Comparison of ENCODE assay signal across 10 cellular contexts in the genomic region with DNA sequence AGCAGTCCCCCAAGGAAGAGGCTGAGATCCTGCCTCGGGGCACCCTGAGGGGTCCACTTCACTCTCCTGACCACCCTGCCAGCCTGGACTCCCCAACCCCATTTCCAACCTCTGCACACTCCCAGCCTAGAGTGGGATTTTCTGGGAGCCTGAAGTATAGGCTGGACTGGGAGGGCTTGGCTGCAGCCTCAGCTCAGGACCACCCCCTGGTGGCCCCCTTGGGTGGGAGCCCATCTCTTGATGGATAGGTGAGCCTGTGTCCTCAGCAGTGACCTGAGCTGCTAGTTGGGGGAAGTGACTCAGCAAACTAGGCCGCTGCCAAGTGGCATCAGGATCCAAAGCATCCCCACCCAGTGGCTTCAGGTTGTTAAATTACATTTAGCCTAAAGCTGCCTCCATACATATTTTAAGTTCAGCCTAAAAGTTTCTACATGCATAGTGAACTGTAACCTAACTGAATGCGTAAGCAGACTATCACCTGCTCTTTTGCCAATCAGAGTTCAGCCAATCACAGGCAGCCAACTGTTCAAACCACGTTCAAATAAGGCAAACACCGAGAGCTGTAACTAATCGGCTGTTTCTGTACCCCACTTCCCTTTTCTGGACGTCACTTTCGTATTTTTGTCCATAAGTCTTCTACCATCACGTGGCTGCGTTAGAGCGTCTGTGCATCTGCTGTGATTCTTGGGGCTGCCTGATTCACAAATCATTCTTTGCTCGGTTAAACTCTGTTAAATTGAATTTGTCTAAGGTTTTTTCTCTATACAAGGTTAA.
DNase-seq lines count a peak whose midpoint lies in the region; ATAC-seq and TF ChIP-seq lines count a peak whose summit lies in the region.
"Had no signal": no experiment of that assay in that cellular context is flagged by ENCODE, and none has a peak within 500 bp of the region (broad histone marks: within the 10 kb centered on the region; RNA-seq: fewer than 3 reads in every experiment).

No MANE protein-coding gene starts in this region.

- H3K27me3 Mint-ChIP-seq in glutamatergic neuron (ENCODE audit: unreplicated experiment): peaks cover 17% of the 10 kb centered on the region

- no peak for TF ChIP-seq POLR2A in stomach (IDR thresholded peaks at IDR 0.05)

- ATAC-seq in GM19463 (IDR thresholded peaks at IDR 0.05; ENCODE audit: unreplicated experiment): peak; percentile 28

- WGBS in stomach, 5 donors: 60 to 67% (median 65%) methylated on average over 12 of the region's 12 CpGs

- H3K4me2 ChIP-seq in OCI-LY1 (ENCODE audit: low read length): no peak overlapping the region

- H3K9me2 ChIP-seq in OCI-LY1 (ENCODE audit: low read depth, low read length): no peaks in the 10 kb centered on the region

- H3K27me3 ChIP-seq in OCI-LY1 (ENCODE audit: insufficient read depth, low read length) (no peaks in the 10 kb centered on the region), stomach (no peaks in the 10 kb centered on the region)
- H3K27me3 ChIP-seq: right atrium auricular region, tibial nerve had no signal

- H3K36me3 ChIP-seq in OCI-LY1 (ENCODE audit: insufficient read depth, low read length): no peaks in the 10 kb centered on the region
- no peaks in the 10 kb centered on the region for H3K36me3 ChIP-seq in stomach
- H3K36me3 ChIP-seq: right atrium auricular region, tibial nerve had no signal

- H3K27ac ChIP-seq in OCI-LY1 (ENCODE audit: low read depth, low read length, poor library complexity, severe bottlenecking) (no peak overlapping the region), stomach (no peak overlapping the region)
- H3K27ac ChIP-seq: right atrium auricular region, tibial nerve had no signal

- H3K9ac ChIP-seq in OCI-LY1 (ENCODE audit: low read length): no peak overlapping the region

- H3K4me3 ChIP-seq in AG09309 (ENCODE audit: control insufficient read depth, low read depth, low read length) (no peak overlapping the region), OCI-LY1 (ENCODE audit: low read depth, low read length, poor library complexity, severe bottlenecking) (no peak overlapping the region), stomach (no peak overlapping the region)
- H3K4me3 ChIP-seq: right atrium auricular region, tibial nerve had no signal

- no peak overlapping the region for H3K4me3 Mint-ChIP-seq in glutamatergic neuron (ENCODE audit: unreplicated experiment)

- H2AFZ ChIP-seq in OCI-LY1 (ENCODE audit: low read length): no peak overlapping the region

- H3K79me2 ChIP-seq in OCI-LY1 (ENCODE audit: insufficient read depth, low read length): no peaks in the 10 kb centered on the region

- peaks cover 5% of the 10 kb centered on the region for H3K4me1 ChIP-seq in OCI-LY1 (ENCODE audit: insufficient read depth, low read length, severe bottlenecking)
- no peaks in the 10 kb centered on the region for H3K4me1 ChIP-seq in stomach
- H3K4me1 ChIP-seq: right atrium auricular region, tibial nerve had no signal

- H3K27ac Mint-ChIP-seq in glutamatergic neuron (ENCODE audit: unreplicated experiment): no peak overlapping the region

- peaks cover 22% of the 10 kb centered on the region for H3K36me3 Mint-ChIP-seq in glutamatergic neuron (ENCODE audit: unreplicated experiment)

- intact Hi-C loops in stomach (cut with DNase I; ENCODE audit: low total_unique reads): no loop called here

- no peaks in the 10 kb centered on the region for H4K20me1 ChIP-seq in OCI-LY1 (ENCODE audit: insufficient read depth, low read length)

- no peaks in the 10 kb centered on the region for H3K9me3 ChIP-seq in OCI-LY1 (ENCODE audit: low read length)
- peaks cover 0 to 12% (median 4%) of the 10 kb centered on the region in 4 donors for H3K9me3 ChIP-seq in stomach
- H3K9me3 ChIP-seq: right atrium auricular region had no signal

- no peaks in the 10 kb centered on the region for H3F3A ChIP-seq in OCI-LY1 (ENCODE audit: insufficient read depth, low read length)

- H3K4me1 Mint-ChIP-seq in glutamatergic neuron (ENCODE audit: low read depth, unreplicated experiment): peaks cover 15% of the 10 kb centered on the region

- DNase-seq in AG09309 (ENCODE audit: low read depth): no peak
- peak; percentile 69 for DNase-seq in glutamatergic neuron
- DNase-seq in NCI-H2196 (lab: John Stamatoyannopoulos, UW; ENCODE audit: unreplicated experiment): no peak
- DNase-seq in HuH-7 (ENCODE audit: low spot score): no peak
- no peak for DNase-seq in activated naive CD4-positive, alpha-beta T cell treated with Interleukin-2 at 50 U/mL for 16 hours
- DNase-seq in stomach: no peak

- peak; percentile 63 for TF ChIP-seq CTCF in AG09309 (IDR thresholded peaks at IDR 0.05; ENCODE audit: control insufficient read depth, insufficient read depth, low read depth, low read length, missing control alignments)
- TF ChIP-seq CTCF in OCI-LY1 (IDR thresholded peaks at IDR 0.05; ENCODE audit: low read length): peak; percentile 27; the same call in 1 of the 2 replicates
- peak; percentile 71 for TF ChIP-seq CTCF in glutamatergic neuron (IDR thresholded peaks at IDR 0.05; ENCODE audit: partially characterized antibody, unreplicated experiment)
- TF ChIP-seq CTCF in stomach (IDR thresholded peaks at IDR 0.05): no peak

- TF ChIP-seq EP300 in stomach (IDR thresholded peaks at IDR 0.05): no peak

- H3K9me3 Mint-ChIP-seq in glutamatergic neuron (ENCODE audit: unreplicated experiment): peaks cover 22% of the 10 kb centered on the region

Comparison
In these comparisons a context has a peak if more than half of its experiments do, and no peak if none do; other contexts are left out.
1. CTCF ChIP-seq: peak in AG09309 (single experiment), OCI-LY1 (single experiment) and glutamatergic neuron (single experiment); none in stomach (0 of 7).